ENCODE assay signal across 8 cellular contexts in genomic region chr2:60553496-60553991, GRCh38. TPM values are rescaled to one million over a fixed set of nuclear protein-coding genes. Genes with fewer than 3 reads are reported as not detected.
DNase-seq lines count a peak whose midpoint lies in the region; ATAC-seq and TF ChIP-seq lines count a peak whose summit lies in the region.

Gene BCL11A, minus strand, starts transcription at chr2:60553654. Its CDS starts 384 bp downstream, at chr2:60553270.

- H3K4me3 Mint-ChIP-seq in activated naive CD8-positive, alpha-beta T cell treated with anti-CD3 and anti-CD28 coated beads for 36 hours = peak within 1 kb of the TSS; percentile 90
- H3K4me3 Mint-ChIP-seq in progenitor cell of endocrine pancreas (ENCODE audit: low read depth) = peak within 1 kb of the TSS; percentile 96

- peak within 1 kb of the TSS; percentile 74 for H3K27ac Mint-ChIP-seq in activated naive CD8-positive, alpha-beta T cell treated with anti-CD3 and anti-CD28 coated beads for 36 hours
- H3K27ac Mint-ChIP-seq in progenitor cell of endocrine pancreas = peak within 1 kb of the TSS; percentile 95

- CTCF ChIA-PET in HEK293 (lab: Yijun Ruan, JAX) = no interaction called here

- intact Hi-C loops in heart right ventricle (cut with DNase I) = loop anchor here in 7 of 10 donors (5.0 to 10.0 kb wide), 4 partner anchors 216 to 1251 kb away; no protein-coding TSS in a partner anchor

- H3K36me3 ChIP-seq in HEK293 (ENCODE audit: control insufficient read depth in 2 of 2, insufficient read depth in 1 of 2, low read length in 2 of 2) = no peaks in the 10 kb centered on the region
- H3K36me3 ChIP-seq in heart right ventricle = no peaks in the 10 kb centered on the region

- DNase-seq in DMS 273 (lab: John Stamatoyannopoulos, UW; ENCODE audit: unreplicated experiment) = peak; percentile 91
- peak; percentile 48 for DNase-seq in NCI-H510A (lab: John Stamatoyannopoulos, UW)
- no peak for DNase-seq in activated naive CD8-positive, alpha-beta T cell treated with anti-CD3 and anti-CD28 coated beads for 36 hours
- peak; percentile 53 to 71 for DNase-seq in heart right ventricle
- DNase-seq in progenitor cell of endocrine pancreas (ENCODE audit: low spot score, unreplicated experiment) = peak; percentile 60
- no peak for DNase-seq in iPS-NIHi7 (ENCODE audit: extremely low spot score)

- peaks cover 36% of the 10 kb centered on the region for H3K4me1 Mint-ChIP-seq in activated naive CD8-positive, alpha-beta T cell treated with anti-CD3 and anti-CD28 coated beads for 36 hours
- peaks cover 27% of the 10 kb centered on the region for H3K4me1 Mint-ChIP-seq in progenitor cell of endocrine pancreas (ENCODE audit: low read depth)

- H3K27me3 ChIP-seq in heart right ventricle = peaks cover 0 to 100% (median 91%) of the 10 kb centered on the region in 7 donors

- POLR2A ChIA-PET in HEK293 (lab: Yijun Ruan, JAX) = interaction anchor here (0.6 to 1.6 kb wide), 12 partner anchors 13 to 902 kb away, joined by 3 to 13 read pairs (median 4); no protein-coding TSS in a partner anchor

- peak within 1 kb of the TSS; percentile 99 for H3K27ac ChIP-seq in HEK293 (ENCODE audit: extremely low read depth, low read depth, low read length)
- peak within 1 kb of the TSS; percentile 10 to 82 (median 70) for H3K27ac ChIP-seq in heart right ventricle

- H3K9me3 ChIP-seq in HEK293 (ENCODE audit: control insufficient read depth, insufficient read depth, low read depth, low read length) (no peaks in the 10 kb centered on the region), heart right ventricle (no peaks in the 10 kb centered on the region)

- H3K27me3 Mint-ChIP-seq in activated naive CD8-positive, alpha-beta T cell treated with anti-CD3 and anti-CD28 coated beads for 36 hours = peaks cover 94% of the 10 kb centered on the region
- peaks cover 34% of the 10 kb centered on the region for H3K27me3 Mint-ChIP-seq in progenitor cell of endocrine pancreas

- ATAC-seq in heart right ventricle (peak; percentile 30 to 65 (median 52)), HG02973 (IDR thresholded peaks at IDR 0.05; ENCODE audit: unreplicated experiment) (no peak)

- 0 to 2% methylated on average over 17 to 29 of the region's 30 CpGs for WGBS in heart right ventricle, 2 donors

- TF ChIP-seq CTCF in HEK293 (tag by site-specific recombination; IDR thresholded peaks at IDR 0.05) = no peak
- no peak for TF ChIP-seq CTCF in heart right ventricle (IDR thresholded peaks at IDR 0.05)
- TF ChIP-seq CTCF in progenitor cell of endocrine pancreas (IDR thresholded peaks at IDR 0.05; ENCODE audit: unreplicated experiment) = no peak

- H3K4me3 ChIP-seq in HEK293 (ENCODE audit: low read depth, low read length) = peak within 1 kb of the TSS; percentile 77
- H3K4me3 ChIP-seq in heart right ventricle = peak within 1 kb of the TSS; percentile 45 to 80 (median 68)

- H3K36me3 Mint-ChIP-seq in activated naive CD8-positive, alpha-beta T cell treated with anti-CD3 and anti-CD28 coated beads for 36 hours = no peaks in the 10 kb centered on the region
- H3K36me3 Mint-ChIP-seq in progenitor cell of endocrine pancreas (ENCODE audit: insufficient read depth) = no peaks in the 10 kb centered on the region

- peaks cover 11% of the 10 kb centered on the region for H3K4me1 ChIP-seq in HEK293 (ENCODE audit: control insufficient read depth, insufficient read depth, low read length)
- H3K4me1 ChIP-seq in heart right ventricle = peaks cover 0 to 74% (median 53%) of the 10 kb centered on the region in 9 donors

- no peaks in the 10 kb centered on the region for H3K9me3 Mint-ChIP-seq in activated naive CD8-positive, alpha-beta T cell treated with anti-CD3 and anti-CD28 coated beads for 36 hours
- no peaks in the 10 kb centered on the region for H3K9me3 Mint-ChIP-seq in progenitor cell of endocrine pancreas (ENCODE audit: low read depth)

TF ChIP-seq in HEK293, 187 proteins besides CTCF, POLR2A, EP300 and RAD21 (continues in another document):
- no peak for TF ChIP-seq ZNF157 (tag by site-specific recombination; IDR thresholded peaks at IDR 0.05)
- peak; percentile 65; the same call in 1 of the 2 replicates for TF ChIP-seq PATZ1 (tag by site-specific recombination; IDR thresholded peaks at IDR 0.05)
- TF ChIP-seq GLIS1 (tag by site-specific recombination; IDR thresholded peaks at IDR 0.05) = 0 out of 2 replicates have a peak, but pooled peaks have one; percentile 12
- no peak for TF ChIP-seq ZNF585B (tag by site-specific recombination; IDR thresholded peaks at IDR 0.05)
- TF ChIP-seq ZNF366 (tag by site-specific recombination; conservative IDR thresholded peaks at IDR 0.05) = peak; percentile 96
- TF ChIP-seq ZNF596 (tag by site-specific recombination; IDR thresholded peaks at IDR 0.05) = peak; percentile 95
- TF ChIP-seq ZNF146 (tag by site-specific recombination; IDR thresholded peaks at IDR 0.05) = no peak
- no peak for TF ChIP-seq ZNF174 (tag by site-specific recombination; IDR thresholded peaks at IDR 0.05)
- no peak for TF ChIP-seq SETDB1 (IDR thresholded peaks at IDR 0.05; ENCODE audit: insufficient read length, low read length)
- TF ChIP-seq ZNF677 (tag by site-specific recombination; IDR thresholded peaks at IDR 0.05) = no peak
- no peak for TF ChIP-seq ZFHX2 (tag by site-specific recombination; conservative IDR thresholded peaks at IDR 0.05)
- 0 out of 2 replicates have a peak, but pooled peaks have one; percentile 19 for TF ChIP-seq SP7 (tag by site-specific recombination; IDR thresholded peaks at IDR 0.05)
- TF ChIP-seq ZNF266 (tag by site-specific recombination; IDR thresholded peaks at IDR 0.05; ENCODE audit: low read depth) = no peak
- peak; percentile 85 for TF ChIP-seq ZNF335 (tag by site-specific recombination; conservative IDR thresholded peaks at IDR 0.05)
- peak; percentile 78; the same call in 1 of the 2 replicates for TF ChIP-seq REST (tag by site-specific recombination; IDR thresholded peaks at IDR 0.05)
- peak; percentile 72 for TF ChIP-seq ZXDB (tag by site-specific recombination; IDR thresholded peaks at IDR 0.05)
- TF ChIP-seq ZNF626 (tag by site-specific recombination; IDR thresholded peaks at IDR 0.05) = no peak
- no peak for TF ChIP-seq ZNF701 (tag by site-specific recombination; IDR thresholded peaks at IDR 0.05)
- peak; percentile 44; the same call in 1 of the 2 replicates for TF ChIP-seq SP3 (tag by site-specific recombination; IDR thresholded peaks at IDR 0.05)
- TF ChIP-seq ZNF76 (tag by site-specific recombination; IDR thresholded peaks at IDR 0.05; ENCODE audit: borderline replicate concordance, low read depth) = peak; percentile 42; the same call in 1 of the 2 replicates
- TF ChIP-seq ZSCAN23 (tag by site-specific recombination; IDR thresholded peaks at IDR 0.05) = no peak
- no peak for TF ChIP-seq KLF8 (tag by site-specific recombination; IDR thresholded peaks at IDR 0.05)
- 0 out of 2 replicates have a peak, but pooled peaks have one; percentile 20 for TF ChIP-seq ZEB2 (tag by site-specific recombination; IDR thresholded peaks at IDR 0.05)
- TF ChIP-seq ZNF664 (tag by site-specific recombination; IDR thresholded peaks at IDR 0.05) = 0 out of 2 replicates have a peak, but pooled peaks have one; percentile 10
- peak; percentile 93 for TF ChIP-seq ZBTB21 (tag by site-specific recombination; IDR thresholded peaks at IDR 0.05)
- 0 out of 2 replicates have a peak, but pooled peaks have one; percentile 7 for TF ChIP-seq ZIC2 (tag by site-specific recombination; IDR thresholded peaks at IDR 0.05)

RNA-seq across cellular contexts. Expression of gene BCL11A, which starts in this region (rescaled TPM):
- total RNA-seq in activated naive CD8-positive, alpha-beta T cell treated with anti-CD3 and anti-CD28 coated beads for 36 hours = 1 to 10 TPM; 1.6 to 1.8 TPM
- total RNA-seq in heart right ventricle (10 to 100 TPM; 19.5 to 38.5 (median 23.4) TPM), progenitor cell of endocrine pancreas (46.2 and 47.9 TPM in 2 replicates)
- polyA plus RNA-seq in heart right ventricle = 10 to 100 TPM in 1 of 2 donors, 1 to 10 TPM in 1; 3.2 to 22.2 TPM

Comparison
In these comparisons a context has a peak if more than half of its experiments do, and no peak if none do; other contexts are left out.
1. RNA of gene BCL11A (total RNA-seq): 46.2 to 47.9 TPM in progenitor cell of endocrine pancreas and 19.5 to 38.5 TPM in heart right ventricle; 1.6 to 1.8 TPM in activated naive CD8-positive, alpha-beta T cell treated with anti-CD3 and anti-CD28 coated beads for 36 hours; every median in the first group is over 4 times any median in the second.
2. DNase-seq: peak in DMS 273 (single experiment), NCI-H510A (single experiment), heart right ventricle (2 of 2) and progenitor cell of endocrine pancreas (single experiment); none in activated naive CD8-positive, alpha-beta T cell treated with anti-CD3 and anti-CD28 coated beads for 36 hours (single experiment) and iPS-NIHi7 (single experiment).